In the genomic region with DNA sequence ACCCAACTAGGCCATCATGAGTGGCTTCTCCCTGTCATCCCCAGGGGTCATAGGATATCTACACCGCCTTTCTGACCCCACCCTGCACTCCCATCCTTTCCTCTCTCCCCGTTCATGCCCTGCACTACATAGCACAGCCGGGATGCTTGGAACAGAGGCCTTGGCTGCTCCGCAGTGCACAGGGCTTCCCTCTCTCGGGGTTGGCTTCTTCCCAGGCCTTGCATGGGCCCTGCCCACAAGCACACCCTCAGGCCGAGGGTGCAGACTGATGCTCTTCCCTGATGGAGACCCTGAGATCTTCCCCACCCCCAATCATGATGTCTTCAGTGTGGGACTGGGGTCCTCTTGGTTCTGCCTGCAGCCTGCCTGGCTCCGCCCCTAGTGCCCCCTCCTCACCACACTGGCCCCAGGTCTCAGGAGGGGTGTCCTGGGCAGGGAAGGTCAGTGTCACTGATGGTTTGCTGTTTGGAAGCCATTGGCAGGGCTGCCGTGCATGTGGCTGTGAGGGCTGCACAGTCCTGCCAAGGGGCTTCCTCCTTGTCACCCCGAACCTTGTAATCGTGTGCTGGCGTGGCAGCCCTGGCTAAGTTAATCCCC, we compare ENCODE assay signal across 12 cellular contexts. TPM values are rescaled to one million over a fixed set of nuclear protein-coding genes. Genes with fewer than 3 reads are reported as not detected.
DNase-seq lines count a peak whose midpoint lies in the region; FAIRE-seq and TF ChIP-seq lines count a peak whose summit lies in the region.
"Had no signal": no experiment of that assay in that cellular context is flagged by ENCODE, and none has a peak within 500 bp of the region (broad histone marks: within the 10 kb centered on the region; RNA-seq: fewer than 3 reads in every experiment).

No MANE protein-coding gene starts in this region.

- H3K36me3 Mint-ChIP-seq in endodermal cell (ENCODE audit: low read depth), result peaks cover 30% of the 10 kb centered on the region
- no peaks in the 10 kb centered on the region for H3K36me3 Mint-ChIP-seq in activated CD4-positive, alpha-beta T cell treated with anti-CD3 and anti-CD28 coated beads, Interleukin-2, amount 10 ng/mL, durations not matched to agents 7 days and 5 days (ENCODE audit: low read depth)

- WGBS in endodermal cell (ENCODE audit: insufficient coverage in 1 of 2, insufficient read length in 1 of 2), 2 experiments, result 91 to 96% methylated on average over 4 to 11 of the region's 11 CpGs
- 47 to 51% methylated on average over 4 to 11 of the region's 11 CpGs for WGBS in testis, 2 donors

- H3K9me3 Mint-ChIP-seq in endodermal cell, result no peaks in the 10 kb centered on the region
- H3K9me3 Mint-ChIP-seq in activated CD4-positive, alpha-beta T cell treated with anti-CD3 and anti-CD28 coated beads, Interleukin-2, amount 10 ng/mL, durations not matched to agents 7 days and 5 days, result no peaks in the 10 kb centered on the region
- H3K9me3 Mint-ChIP-seq: activated T-helper 2 cell treated with anti-CD3 and anti-CD28 coated beads, Interferon-gamma antibody, Interleukin-2, Interleukin-4, amounts not matched to agents 10 μg/mL and 5 μg/mL and 100 μg/mL, durations not matched to agents 14 hours and 24 hours and 36 hours; CD4-positive, alpha-beta memory T cell had no signal

- DNase-seq in NT2/D1 (ENCODE audit: low read depth, low spot score), result no peak
- peak; percentile 32 for DNase-seq in endodermal cell
- peak; percentile 59 for DNase-seq in testis
- no peak for DNase-seq in activated CD4-positive, alpha-beta T cell treated with anti-CD3 and anti-CD28 coated beads, Interleukin-2, amount 10 ng/mL, durations not matched to agents 7 days and 5 days
- no peak for DNase-seq in H54 (ENCODE audit: insufficient read length, low spot score)
- DNase-seq in D721Med (ENCODE audit: insufficient read length, low spot score), result no peak
- no peak for DNase-seq in CD1c-positive myeloid dendritic cell (ENCODE audit: extremely low spot score)
- DNase-seq: CD4-positive, alpha-beta memory T cell; H7; MM.1S had no signal

- FAIRE-seq in H54 (lab: Jason Lieb, UNC), result no peak
- FAIRE-seq in D721Med (lab: Jason Lieb, UNC), result no peak

- H3K36me3 ChIP-seq in NT2/D1 (ENCODE audit: insufficient read depth, insufficient read length, low read length), result peaks cover 43% of the 10 kb centered on the region
- H3K36me3 ChIP-seq in endodermal cell (ENCODE audit: control insufficient read depth, insufficient read depth, low read length), result peaks cover 14% of the 10 kb centered on the region
- H3K36me3 ChIP-seq in muscle layer of colon (ENCODE audit: insufficient read depth, low read length), result peaks cover under 1% of the 10 kb centered on the region
- H3K36me3 ChIP-seq in testis (ENCODE audit: low read depth, missing control alignments), result no peaks in the 10 kb centered on the region

- H3K27me3 Mint-ChIP-seq in endodermal cell (ENCODE audit: insufficient read depth), result peaks cover 2% of the 10 kb centered on the region
- peaks cover 7% of the 10 kb centered on the region for H3K27me3 Mint-ChIP-seq in activated CD4-positive, alpha-beta T cell treated with anti-CD3 and anti-CD28 coated beads, Interleukin-2, amount 10 ng/mL, durations not matched to agents 7 days and 5 days
- H3K27me3 Mint-ChIP-seq: CD4-positive, alpha-beta memory T cell had no signal

- peaks cover 44% of the 10 kb centered on the region for H3K4me1 ChIP-seq in NT2/D1 (ENCODE audit: insufficient read depth, insufficient read length)
- peaks cover 19% of the 10 kb centered on the region for H3K4me1 ChIP-seq in endodermal cell (ENCODE audit: control insufficient read depth, insufficient read depth, low read length)
- H3K4me1 ChIP-seq in muscle layer of colon (ENCODE audit: insufficient read depth, low read length), result peaks cover 70% of the 10 kb centered on the region
- H3K4me1 ChIP-seq in testis, result peaks cover 84% of the 10 kb centered on the region

- no peak overlapping the region for H3K27ac ChIP-seq in endodermal cell (ENCODE audit: low read depth, low read length)
- peak overlapping the region; percentile 96 for H3K27ac ChIP-seq in muscle layer of colon (ENCODE audit: low read depth, low read length)
- peak overlapping the region; percentile 93 for H3K27ac ChIP-seq in testis

- peaks cover 19% of the 10 kb centered on the region for H3K4me1 Mint-ChIP-seq in endodermal cell
- H3K4me1 Mint-ChIP-seq in activated CD4-positive, alpha-beta T cell treated with anti-CD3 and anti-CD28 coated beads, Interleukin-2, amount 10 ng/mL, durations not matched to agents 7 days and 5 days, result peaks cover 9% of the 10 kb centered on the region

- H3K27me3 ChIP-seq in NT2/D1 (ENCODE audit: insufficient read depth, insufficient read length), result no peaks in the 10 kb centered on the region
- H3K27me3 ChIP-seq in endodermal cell (ENCODE audit: control insufficient read depth, insufficient read depth, low read length, poor library complexity, severe bottlenecking), result no peaks in the 10 kb centered on the region
- no peaks in the 10 kb centered on the region for H3K27me3 ChIP-seq in muscle layer of colon (ENCODE audit: control insufficient read depth in 1 of 2, insufficient read depth in 2 of 2, low read length in 2 of 2)
- H3K27me3 ChIP-seq in testis, result no peaks in the 10 kb centered on the region

- no peaks in the 10 kb centered on the region for H3K9me3 ChIP-seq in NT2/D1 (ENCODE audit: insufficient read depth, low read length)
- H3K9me3 ChIP-seq in endodermal cell (ENCODE audit: control insufficient read depth, low read length), result no peaks in the 10 kb centered on the region
- H3K9me3 ChIP-seq in muscle layer of colon (ENCODE audit: low read length), result no peaks in the 10 kb centered on the region
- H3K9me3 ChIP-seq in testis, result no peaks in the 10 kb centered on the region

- POLR2A ChIA-PET in activated CD4-positive, alpha-beta T cell treated with anti-CD3 and anti-CD28 coated beads, Interleukin-2, amount 10 ng/mL, durations not matched to agents 7 days and 5 days (lab: Charles Lee), result no interaction called here

- no peak for TF ChIP-seq POLR2A in testis (IDR thresholded peaks at IDR 0.05)
- no peak for TF ChIP-seq POLR2A in H54 (IDR thresholded peaks at IDR 0.05; ENCODE audit: low read depth, low read length)

- intact Hi-C loops in testis (cut with DNase I; ENCODE audit: low total_unique reads), result loop anchor here (10.0 kb wide), 1 partner anchor 97 kb away; a partner anchor contains a TSS

- no peak overlapping the region for H3K4me3 Mint-ChIP-seq in endodermal cell
- no peak overlapping the region for H3K4me3 Mint-ChIP-seq in activated CD4-positive, alpha-beta T cell treated with anti-CD3 and anti-CD28 coated beads, Interleukin-2, amount 10 ng/mL, durations not matched to agents 7 days and 5 days
- H3K4me3 Mint-ChIP-seq: CD4-positive, alpha-beta memory T cell had no signal

- TF ChIP-seq CTCF in endodermal cell (conservative IDR thresholded peaks at IDR 0.05), result no peak
- no peak for TF ChIP-seq CTCF in testis (IDR thresholded peaks at IDR 0.05)
- no peak for TF ChIP-seq CTCF in D721Med (IDR thresholded peaks at IDR 0.05; ENCODE audit: insufficient read depth, missing control alignments)

- no peak overlapping the region for H3K27ac Mint-ChIP-seq in endodermal cell
- H3K27ac Mint-ChIP-seq in activated CD4-positive, alpha-beta T cell treated with anti-CD3 and anti-CD28 coated beads, Interleukin-2, amount 10 ng/mL, durations not matched to agents 7 days and 5 days, result no peak overlapping the region
- H3K27ac Mint-ChIP-seq: activated T-helper 2 cell treated with anti-CD3 and anti-CD28 coated beads, Interferon-gamma antibody, Interleukin-2, Interleukin-4, amounts not matched to agents 10 μg/mL and 5 μg/mL and 100 μg/mL, durations not matched to agents 14 hours and 24 hours and 36 hours had no signal

- CTCF ChIA-PET in activated CD4-positive, alpha-beta T cell treated with anti-CD3 and anti-CD28 coated beads, Interleukin-2, amount 10 ng/mL, durations not matched to agents 7 days and 5 days (lab: Charles Lee), result interaction anchor here (1.2 to 2.0 kb wide), 2 partner anchors 14 to 209 kb away, joined by 3 to 5 read pairs; no protein-coding TSS in a partner anchor

- H3K4me3 ChIP-seq in NT2/D1 (ENCODE audit: insufficient read length, low read depth) (no peak overlapping the region), endodermal cell (ENCODE audit: low read length) (no peak overlapping the region), muscle layer of colon (ENCODE audit: low read depth in 1 of 2, low read length in 2 of 2) (no peak overlapping the region), testis (no peak overlapping the region)

- peak overlapping the region; percentile 58 for H3K9ac ChIP-seq in NT2/D1 (ENCODE audit: insufficient read length, low read depth)
- no peak overlapping the region for H3K9ac ChIP-seq in endodermal cell (ENCODE audit: extremely low read depth, low read length, poor library complexity, severe bottlenecking)
- peak overlapping the region; percentile 20 for H3K9ac ChIP-seq in muscle layer of colon (ENCODE audit: low read length)

RNA-seq across cellular contexts. Expression of a gene that starts 14.3 kb away (rescaled TPM):
- 10 to 100 TPM; 29.1 to 31.5 TPM for total RNA-seq in endodermal cell
- polyA plus RNA-seq in endodermal cell (2013, experiment 1 of 2), result 15.7 TPM
- polyA plus RNA-seq in endodermal cell (2013, experiment 2 of 2), result 13.6 TPM
- 10 to 100 TPM; 37.6 to 40.6 TPM for total RNA-seq in testis
- polyA plus RNA-seq in testis (ENCODE audit: insufficient read depth, low read depth, low replicate concordance), result 18.9 TPM
- total RNA-seq in activated CD4-positive, alpha-beta T cell treated with anti-CD3 and anti-CD28 coated beads, Interleukin-2, amount 10 ng/mL, durations not matched to agents 7 days and 5 days, result 10 to 100 TPM; 16.4 to 18.8 TPM

RNA-seq across cellular contexts. Expression of a gene that starts 31.0 kb away (rescaled TPM):
- total RNA-seq in endodermal cell, result 1 to 10 TPM; 2.4 to 2.8 TPM
- polyA plus RNA-seq in endodermal cell (2013, experiment 1 of 2), result 2.1 TPM
- polyA plus RNA-seq in endodermal cell (2013, experiment 2 of 2), result 1.2 TPM
- total RNA-seq in testis, result 10 to 100 TPM; 13.8 to 14.4 TPM
- 7.1 TPM for polyA plus RNA-seq in testis (ENCODE audit: insufficient read depth, low read depth, low replicate concordance)
- under 1 TPM; 0.73 to 0.97 TPM for total RNA-seq in activated CD4-positive, alpha-beta T cell treated with anti-CD3 and anti-CD28 coated beads, Interleukin-2, amount 10 ng/mL, durations not matched to agents 7 days and 5 days

RNA-seq across cellular contexts. Expression of a gene that starts 40.2 kb away (rescaled TPM):
- total RNA-seq in endodermal cell, result 10 to 100 TPM; 97.7 to 99.4 TPM
- 75.8 TPM for polyA plus RNA-seq in endodermal cell (2013, experiment 1 of 2)
- 59.8 TPM for polyA plus RNA-seq in endodermal cell (2013, experiment 2 of 2)
- total RNA-seq in testis, result 10 to 100 TPM; 52.8 to 68.5 TPM
- polyA plus RNA-seq in testis (ENCODE audit: insufficient read depth, low read depth, low replicate concordance), result 103 TPM
- 10 to 100 TPM; 72.5 to 86.1 TPM for total RNA-seq in activated CD4-positive, alpha-beta T cell treated with anti-CD3 and anti-CD28 coated beads, Interleukin-2, amount 10 ng/mL, durations not matched to agents 7 days and 5 days

RNA-seq across cellular contexts. Expression of a gene that starts 45.1 kb away (rescaled TPM):
- 10 to 100 TPM; 37.1 to 38.5 TPM for total RNA-seq in endodermal cell
- polyA plus RNA-seq in endodermal cell (2013, experiment 1 of 2), result 38.7 TPM
- 34.2 TPM for polyA plus RNA-seq in endodermal cell (2013, experiment 2 of 2)
- total RNA-seq in testis, result 10 to 100 TPM; 27.6 to 38.6 TPM
- 26.7 TPM for polyA plus RNA-seq in testis (ENCODE audit: insufficient read depth, low read depth, low replicate concordance)
- total RNA-seq in activated CD4-positive, alpha-beta T cell treated with anti-CD3 and anti-CD28 coated beads, Interleukin-2, amount 10 ng/mL, durations not matched to agents 7 days and 5 days, result 10 to 100 TPM; 56.7 to 62.3 TPM

RNA-seq across cellular contexts. Expression of a gene that starts 55.8 kb away (rescaled TPM):
- 10 to 100 TPM; 27.8 to 38.6 TPM for total RNA-seq in endodermal cell
- 29.5 TPM for polyA plus RNA-seq in endodermal cell (2013, experiment 1 of 2)
- 27.7 TPM for polyA plus RNA-seq in endodermal cell (2013, experiment 2 of 2)
- total RNA-seq in testis, result 10 to 100 TPM; 17.2 to 27.2 TPM
- polyA plus RNA-seq in testis (ENCODE audit: insufficient read depth, low read depth, low replicate concordance), result 45.3 TPM
- total RNA-seq in activated CD4-positive, alpha-beta T cell treated with anti-CD3 and anti-CD28 coated beads, Interleukin-2, amount 10 ng/mL, durations not matched to agents 7 days and 5 days, result 10 to 100 TPM; 17.4 to 18.5 TPM

Comparison
In these comparisons a context has a peak if more than half of its experiments do, and no peak if none do; other contexts are left out.
1. DNase-seq: peak in endodermal cell (single experiment) and testis (single experiment); none in NT2/D1 (single experiment), activated CD4-positive, alpha-beta T cell treated with anti-CD3 and anti-CD28 coated beads, Interleukin-2, amount 10 ng/mL, durations not matched to agents 7 days and 5 days (single experiment), H54 (single experiment), D721Med (single experiment) and CD1c-positive myeloid dendritic cell (single experiment).